ENCODE assay signal across 1 cellular context in genomic region chrX:149010899-149011224, GRCh38.
A peak's percentile ranks its signal among the peaks of the same experiment; 100 is the strongest.
TF ChIP-seq lines count a peak whose summit lies in the region.

No MANE protein-coding gene starts in this region.

TF ChIP-seq in HEK293, 187 proteins besides CTCF, POLR2A, EP300 and RAD21 (continued from another document):
- TF ChIP-seq ZNF280C (tag by site-specific recombination; IDR thresholded peaks at IDR 0.05), result no peak
- no peak for TF ChIP-seq ZNF280D (tag by site-specific recombination; IDR thresholded peaks at IDR 0.05)
- TF ChIP-seq ZNF677 (tag by site-specific recombination; IDR thresholded peaks at IDR 0.05), result no peak
- TF ChIP-seq ZNF248 (tag by site-specific recombination; IDR thresholded peaks at IDR 0.05), result no peak
- TF ChIP-seq HOXA7 (CRISPR knock-in tag; IDR thresholded peaks at IDR 0.05; ENCODE audit: borderline replicate concordance), result no peak
- TF ChIP-seq ZNF843 (tag by site-specific recombination; IDR thresholded peaks at IDR 0.05), result peak; percentile 31; the same call in 1 of the 2 replicates
- no peak for TF ChIP-seq ZNF324 (tag by site-specific recombination; IDR thresholded peaks at IDR 0.05)
- no peak for TF ChIP-seq ZNF830 (tag by site-specific recombination; IDR thresholded peaks at IDR 0.05; ENCODE audit: low read depth)
- TF ChIP-seq SCRT1 (tag by site-specific recombination; IDR thresholded peaks at IDR 0.05; ENCODE audit: borderline replicate concordance), result no peak
- TF ChIP-seq SP7 (tag by site-specific recombination; IDR thresholded peaks at IDR 0.05), result no peak
- TF ChIP-seq ATF2 (tag by site-specific recombination; IDR thresholded peaks at IDR 0.05; ENCODE audit: low read depth), result no peak
- no peak for TF ChIP-seq ZNF10 (tag by site-specific recombination; IDR thresholded peaks at IDR 0.05)
- TF ChIP-seq WT1 (tag by site-specific recombination; IDR thresholded peaks at IDR 0.05), result peak; percentile 93
- peak; percentile 28; the same call in 1 of the 2 replicates for TF ChIP-seq GFI1B (tag by site-specific recombination; IDR thresholded peaks at IDR 0.05)
- no peak for TF ChIP-seq ZNF223 (tag by site-specific recombination; IDR thresholded peaks at IDR 0.05)
- TF ChIP-seq HOXC10 (CRISPR knock-in tag; IDR thresholded peaks at IDR 0.05), result no peak
- TF ChIP-seq ZNF792 (tag by site-specific recombination; IDR thresholded peaks at IDR 0.05), result no peak
- no peak for TF ChIP-seq SALL2 (tag by site-specific recombination; IDR thresholded peaks at IDR 0.05; ENCODE audit: borderline replicate concordance)
- TF ChIP-seq EGR2 (tag by site-specific recombination; IDR thresholded peaks at IDR 0.05; ENCODE audit: low read depth), result no peak
- 0 out of 2 replicates have a peak, but pooled peaks have one; percentile 35 for TF ChIP-seq ZBTB44 (tag by site-specific recombination; IDR thresholded peaks at IDR 0.05)
- TF ChIP-seq ZNF639 (tag by site-specific recombination; IDR thresholded peaks at IDR 0.05), result no peak
